ENCODE assay signal across 22 cellular contexts in genomic region chr12:123293178-123293760, GRCh38. TPM values are rescaled to one million over a fixed set of nuclear protein-coding genes. Genes with fewer than 3 reads are reported as not detected.
DNase-seq lines count a peak whose midpoint lies in the region; ATAC-seq and TF ChIP-seq lines count a peak whose summit lies in the region.
"Had no signal": no experiment of that assay in that cellular context is flagged by ENCODE, and none has a peak within 500 bp of the region (broad histone marks: within the 10 kb centered on the region; RNA-seq: fewer than 3 reads in every experiment).

No MANE protein-coding gene starts in this region.

- H3K9me3 ChIP-seq in A673 (ENCODE audit: low read depth, low read length, poor library complexity, severe bottlenecking) (no peaks in the 10 kb centered on the region), Caco-2 (no peaks in the 10 kb centered on the region), hepatocyte (ENCODE audit: low read depth) (no peaks in the 10 kb centered on the region), neutrophil (no peaks in the 10 kb centered on the region), SK-N-SH (no peaks in the 10 kb centered on the region)

- 82% methylated on average over 9 of the region's 9 CpGs for WGBS in hepatocyte (ENCODE audit: low lambda C conversion rate, missing lambda C conversion rate)
- 98% methylated on average over 9 of the region's 9 CpGs for WGBS in SK-N-SH (ENCODE audit: low lambda C conversion rate)

- ATAC-seq in GM21515 (IDR thresholded peaks at IDR 0.05; ENCODE audit: unreplicated experiment) = no peak
- ATAC-seq: GM23338 had no signal

- POLR2A ChIA-PET in A673 (lab: Charles Lee; ENCODE audit: low non-redundant PET) = no interaction called here
- POLR2A ChIA-PET in Caco-2 (lab: Charles Lee) = no interaction called here
- POLR2A ChIA-PET in SK-N-SH (lab: Yijun Ruan, JAX) = no interaction called here

- H3K9me2 ChIP-seq in hepatocyte (replicated peaks; ENCODE audit: insufficient read depth) = no peaks in the 10 kb centered on the region
- H3K9me2 ChIP-seq in SK-N-SH = no peaks in the 10 kb centered on the region

- TF ChIP-seq CTCF in A673 (conservative IDR thresholded peaks at IDR 0.05; ENCODE audit: low read depth, low read length) (no peak), Caco-2 (IDR thresholded peaks at IDR 0.05; ENCODE audit: insufficient read depth in 1 of 2, low read depth in 1 of 2, low read length in 1 of 2, severe bottlenecking in 1 of 2, unreplicated experiment in 1 of 2) (no peak), hepatocyte (IDR thresholded peaks at IDR 0.05; ENCODE audit: poor library complexity) (no peak), neutrophil (IDR thresholded peaks at IDR 0.05) (no peak), SK-N-SH (IDR thresholded peaks at IDR 0.05) (no peak)

- H3K4me1 Mint-ChIP-seq in Caco-2 (ENCODE audit: low read depth, unreplicated experiment) = peaks cover 11% of the 10 kb centered on the region
- H3K4me1 Mint-ChIP-seq: B cell; CD14-positive monocyte; CD8-positive, alpha-beta memory T cell; GM23338; H9; IgD-negative memory B cell had no signal

- no peak for TF ChIP-seq RAD21 in SK-N-SH (IDR thresholded peaks at IDR 0.05; ENCODE audit: low read length)

- H3K4me2 ChIP-seq in hepatocyte = no peak overlapping the region
- H3K4me2 ChIP-seq in SK-N-SH = no peak overlapping the region
- H3K4me2 ChIP-seq: GM23338, KMS-11 had no signal

- peak overlapping the region; percentile 72 for H3K27ac Mint-ChIP-seq in Caco-2 (ENCODE audit: unreplicated experiment)
- H3K27ac Mint-ChIP-seq: B cell; CD8-positive, alpha-beta memory T cell; GM23338; H9; IgD-negative memory B cell had no signal

- H3K27ac ChIP-seq in A673 (ENCODE audit: low read depth, low read length, poor library complexity, severe bottlenecking) = peak overlapping the region; percentile 34
- H3K27ac ChIP-seq in hepatocyte = peak overlapping the region; percentile 17
- peak overlapping the region; percentile 50 for H3K27ac ChIP-seq in neutrophil
- no peak overlapping the region for H3K27ac ChIP-seq in SK-N-SH (ENCODE audit: low read depth in 2 of 2, low read length in 1 of 2)
- H3K27ac ChIP-seq: KMS-11, SK-N-MC had no signal

- H2AFZ ChIP-seq in hepatocyte = no peak overlapping the region
- no peak overlapping the region for H2AFZ ChIP-seq in SK-N-SH (ENCODE audit: low read depth)
- H2AFZ ChIP-seq: GM23338 had no signal

- no peak overlapping the region for H3K9ac ChIP-seq in SK-N-SH
- H3K9ac ChIP-seq: KMS-11 had no signal

- BruUV-seq in A673 (replicated peaks; lab: Mats Ljungman, UMichigan) (no TSS peak), Caco-2 (replicated peaks; lab: Mats Ljungman, UMichigan) (no TSS peak)

- H3K4me1 ChIP-seq in A673 (ENCODE audit: insufficient read depth, low read length, poor library complexity, severe bottlenecking) (no peaks in the 10 kb centered on the region), Caco-2 (peaks cover 6% of the 10 kb centered on the region), hepatocyte (ENCODE audit: insufficient read depth) (no peaks in the 10 kb centered on the region), neutrophil (ENCODE audit: control insufficient read depth in 1 of 2, insufficient read depth in 1 of 2, low read depth in 1 of 2, low read length in 1 of 2) (peaks cover 12 to 13% of the 10 kb centered on the region in 2 experiments), SK-N-SH (ENCODE audit: control insufficient read depth in 1 of 2, insufficient read depth in 2 of 2, low read depth in 1 of 2, low read length in 1 of 2) (no peaks in the 10 kb centered on the region)

- H3K36me3 Mint-ChIP-seq in Caco-2 (ENCODE audit: insufficient read depth, unreplicated experiment) = peaks cover 62% of the 10 kb centered on the region
- H3K36me3 Mint-ChIP-seq: IgD-negative memory B cell had no signal

- intact Hi-C loops in A673 (cut with micrococcal nuclease; ENCODE audit: unreplicated experiment) = no loop called here
- intact Hi-C loops in Caco-2 (cut with micrococcal nuclease; ENCODE audit: unreplicated experiment) = no loop called here

- H3K9me3 Mint-ChIP-seq in Caco-2 (ENCODE audit: unreplicated experiment) = no peaks in the 10 kb centered on the region
- H3K9me3 Mint-ChIP-seq: CD14-positive monocyte; CD8-positive, alpha-beta memory T cell; GM23338; H9; IgD-negative memory B cell had no signal

- peaks cover 13% of the 10 kb centered on the region for H3F3A ChIP-seq in SK-N-SH (replicated peaks; ENCODE audit: insufficient read depth)

- no peaks in the 10 kb centered on the region for H3K27me3 ChIP-seq in A673 (replicated peaks; ENCODE audit: insufficient read depth, low read depth, low read length, poor library complexity)
- H3K27me3 ChIP-seq in Caco-2 (replicated peaks; ENCODE audit: control insufficient read depth, insufficient read depth, low read length) = no peaks in the 10 kb centered on the region
- H3K27me3 ChIP-seq in hepatocyte = no peaks in the 10 kb centered on the region
- H3K27me3 ChIP-seq in neutrophil = no peaks in the 10 kb centered on the region
- no peaks in the 10 kb centered on the region for H3K27me3 ChIP-seq in SK-N-SH (ENCODE audit: insufficient read depth)

- DNase-seq in A673 (ENCODE audit: low spot score) (no peak), Caco-2 (peak in 1 of 2 experiments; percentile 18), hepatocyte (ENCODE audit: low spot score) (peak; percentile 38), C1 segment of cervical spinal cord (lab: John Stamatoyannopoulos, UW) (no peak), SK-N-SH (no peak)
- DNase-seq: Calu3; CD8-positive, alpha-beta memory T cell; H9; MM.1S; NCI-H2029; NCI-H446; NCI-H524 treated with DMSO at 0.1 percent for 48 hours; NCI-H774; SIG-M5 had no signal

- H3K4me3 ChIP-seq in A673 (ENCODE audit: low read depth, low read length, poor library complexity, severe bottlenecking) (no peak overlapping the region), Caco-2 (ENCODE audit: low read depth, low read length) (no peak overlapping the region), hepatocyte (no peak overlapping the region), neutrophil (ENCODE audit: low read depth in 1 of 2, low read length in 1 of 2) (no peak overlapping the region), SK-N-SH (ENCODE audit: low read depth in 2 of 2, low read length in 1 of 2) (no peak overlapping the region)
- H3K4me3 ChIP-seq: GM23338, SK-N-MC had no signal

- no peaks in the 10 kb centered on the region for H3K27me3 Mint-ChIP-seq in Caco-2 (ENCODE audit: insufficient read depth, unreplicated experiment)
- H3K27me3 Mint-ChIP-seq: B cell; CD8-positive, alpha-beta memory T cell; IgD-negative memory B cell had no signal

- H4K20me1 ChIP-seq in hepatocyte (ENCODE audit: insufficient read depth, poor library complexity, severe bottlenecking) (no peaks in the 10 kb centered on the region), SK-N-SH (ENCODE audit: insufficient read depth) (no peaks in the 10 kb centered on the region)

- H3K36me3 ChIP-seq in A673 (ENCODE audit: insufficient read depth, low read length, poor library complexity, severe bottlenecking) (peaks cover 57% of the 10 kb centered on the region), Caco-2 (ENCODE audit: control insufficient read depth, insufficient read depth, low read length) (peaks cover 3% of the 10 kb centered on the region; the same call in 1 of the 2 replicates), hepatocyte (replicated peaks; ENCODE audit: insufficient read depth, low read depth) (no peaks in the 10 kb centered on the region), neutrophil (peaks cover 85% of the 10 kb centered on the region), SK-N-SH (replicated peaks in 1 of 2; ENCODE audit: control insufficient read depth in 1 of 2, insufficient read depth in 2 of 2, low read length in 1 of 2) (peaks cover 66 to 69% of the 10 kb centered on the region in 2 experiments)

- CTCF ChIA-PET in A673 (lab: Charles Lee) (no interaction called here), Caco-2 (lab: Charles Lee) (interaction anchor here (0.5 kb wide), 1 partner anchor 240 kb away, joined by 5 read pairs; no protein-coding TSS in a partner anchor), SK-N-SH (lab: Yijun Ruan, JAX) (interaction anchor here (0.6 to 1.3 kb wide), 3 partner anchors 26 to 410 kb away, joined by 3 read pairs; no protein-coding TSS in a partner anchor)

- no peak for TF ChIP-seq EP300 in SK-N-SH (IDR thresholded peaks at IDR 0.05; ENCODE audit: borderline replicate concordance in 1 of 2, low read depth in 1 of 2, low read length in 1 of 2)

- peak overlapping the region; percentile 22 for H3K4me3 Mint-ChIP-seq in Caco-2 (ENCODE audit: unreplicated experiment)
- H3K4me3 Mint-ChIP-seq: B cell; CD14-positive monocyte; CD8-positive, alpha-beta memory T cell; GM23338; H9; IgD-negative memory B cell had no signal

- H3K79me2 ChIP-seq in hepatocyte (peaks cover 5% of the 10 kb centered on the region), SK-N-SH (ENCODE audit: insufficient read depth) (no peaks in the 10 kb centered on the region)

TF ChIP-seq in SK-N-SH, 30 proteins besides CTCF, POLR2A, EP300 and RAD21 (continues in another document):
- TF ChIP-seq RCOR1 (IDR thresholded peaks at IDR 0.05; ENCODE audit: low read length) (no peak), GABPA (IDR thresholded peaks at IDR 0.05; ENCODE audit: low read depth) (no peak), NFIC (IDR thresholded peaks at IDR 0.05; ENCODE audit: borderline replicate concordance) (no peak), POLR2AphosphoS5 (IDR thresholded peaks at IDR 0.05; ENCODE audit: low read depth, low read length) (no peak), FOSL2 (IDR thresholded peaks at IDR 0.05; ENCODE audit: borderline replicate concordance, low read depth) (no peak), YY1 (IDR thresholded peaks at IDR 0.05; ENCODE audit: low read depth) (no peak), TCF12 (IDR thresholded peaks at IDR 0.05) (no peak), NRF1 (IDR thresholded peaks at IDR 0.05; ENCODE audit: low read depth, low read length) (no peak)
- TF ChIP-seq, protein P1, sequence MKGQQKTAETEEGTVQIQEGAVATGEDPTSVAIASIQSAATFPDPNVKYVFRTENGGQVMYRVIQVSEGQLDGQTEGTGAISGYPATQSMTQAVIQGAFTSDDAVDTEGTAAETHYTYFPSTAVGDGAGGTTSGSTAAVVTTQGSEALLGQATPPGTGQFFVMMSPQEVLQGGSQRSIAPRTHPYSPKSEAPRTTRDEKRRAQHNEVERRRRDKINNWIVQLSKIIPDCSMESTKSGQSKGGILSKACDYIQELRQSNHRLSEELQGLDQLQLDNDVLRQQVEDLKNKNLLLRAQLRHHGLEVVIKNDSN (IDR thresholded peaks at IDR 0.05; ENCODE audit: borderline replicate concordance, low read depth) = no peak

RNA-seq across cellular contexts. Expression of gene CDK2AP1, which starts 21.6 kb away (rescaled TPM):
- 136 and 140 TPM in 2 replicates for total RNA-seq in A673 (2021)
- 81.2 and 86.8 TPM in 2 replicates for total RNA-seq in Caco-2 (2022)
- total RNA-seq in hepatocyte = 140 and 153 TPM in 2 replicates
- 160 and 187 TPM in 2 replicates for polyA plus RNA-seq in hepatocyte
- 208 and 231 TPM in 2 replicates for polyA plus RNA-seq in SK-N-SH (2012; rRNA removed)
- polyA plus RNA-seq in SK-N-SH (2012; cell fraction: cytosol; rRNA removed) = 338 and 421 TPM in 2 replicates
- polyA plus RNA-seq in SK-N-SH (2012; cell fraction: nucleus; rRNA removed) = 37.9 and 59.8 TPM in 2 replicates

Comparison
In these comparisons a context has a peak if more than half of its experiments do, and no peak if none do; other contexts are left out.
1. H3K27ac ChIP-seq: peak in A673 (single experiment), hepatocyte (single experiment) and neutrophil (single experiment); none in SK-N-SH (0 of 2).